In the genomic region with DNA sequence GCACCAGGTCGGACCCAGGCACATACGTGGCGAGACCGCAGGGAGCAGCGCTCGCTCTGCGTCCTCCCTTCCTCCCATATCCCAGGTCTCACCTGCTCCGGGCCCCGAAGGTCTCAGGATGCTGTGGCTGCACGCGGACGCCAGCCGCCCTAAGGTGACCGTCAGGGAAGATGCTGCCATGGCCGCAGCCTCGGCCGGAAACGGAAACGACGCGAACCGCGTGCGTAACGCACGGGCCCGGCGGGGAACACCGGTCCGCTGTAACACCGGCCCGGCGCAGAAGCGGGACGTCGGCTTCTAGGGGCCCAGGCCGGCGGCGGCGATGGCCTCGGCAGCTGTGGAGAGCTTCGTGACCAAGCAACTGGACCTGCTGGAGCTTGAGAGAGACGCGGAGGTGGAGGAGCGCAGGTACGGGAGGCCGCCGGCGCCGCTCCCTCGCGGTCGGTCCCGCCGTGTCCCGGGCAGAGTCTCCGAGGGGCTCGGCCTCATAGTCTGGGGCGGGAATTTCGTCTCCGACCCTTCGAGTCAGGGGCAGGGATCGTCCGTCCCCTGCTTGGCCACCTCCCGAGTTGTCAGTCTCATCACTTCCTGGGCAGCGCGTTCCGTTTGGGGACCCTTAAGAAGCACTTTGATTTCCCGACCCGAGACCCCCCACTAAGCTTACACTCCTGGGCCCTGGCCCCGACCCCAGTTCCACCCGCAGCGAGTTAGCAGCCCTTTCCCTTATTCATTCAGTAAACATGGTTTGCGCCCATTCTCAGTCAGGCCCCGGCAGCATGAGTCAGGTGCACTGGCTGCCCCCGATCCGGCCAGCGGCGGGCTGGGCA, we compare ENCODE assay signal across 1 cellular context.
TF ChIP-seq lines count a peak whose summit lies in the region.

A gene (plus strand): TSS at position 261 of the 827 bp plus-strand sequence. CDS start 62 bp downstream, at position 323.
A gene (minus strand): TSS at position 202 of the 827 bp plus-strand sequence. CDS start 22 bp downstream, at position 180.

TF ChIP-seq in SK-N-SH, 30 proteins besides CTCF, POLR2A, EP300 and RAD21 (continued from another document):
- TF ChIP-seq, protein P1, sequence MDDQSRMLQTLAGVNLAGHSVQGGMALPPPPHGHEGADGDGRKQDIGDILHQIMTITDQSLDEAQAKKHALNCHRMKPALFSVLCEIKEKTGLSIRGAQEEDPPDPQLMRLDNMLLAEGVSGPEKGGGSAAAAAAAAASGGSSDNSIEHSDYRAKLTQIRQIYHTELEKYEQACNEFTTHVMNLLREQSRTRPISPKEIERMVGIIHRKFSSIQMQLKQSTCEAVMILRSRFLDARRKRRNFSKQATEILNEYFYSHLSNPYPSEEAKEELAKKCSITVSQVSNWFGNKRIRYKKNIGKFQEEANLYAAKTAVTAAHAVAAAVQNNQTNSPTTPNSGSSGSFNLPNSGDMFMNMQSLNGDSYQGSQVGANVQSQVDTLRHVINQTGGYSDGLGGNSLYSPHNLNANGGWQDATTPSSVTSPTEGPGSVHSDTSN (IDR thresholded peaks at IDR 0.05) = no peak
- TF ChIP-seq JUND (IDR thresholded peaks at IDR 0.05) (no peak), MEF2A (IDR thresholded peaks at IDR 0.05; ENCODE audit: borderline replicate concordance, low read depth) (no peak), RFX5 (IDR thresholded peaks at IDR 0.05; ENCODE audit: low read length) (no peak), FOXM1 (IDR thresholded peaks at IDR 0.05; ENCODE audit: low read depth) (no peak), FOXJ3 (CRISPR knock-in tag; IDR thresholded peaks at IDR 0.05) (no peak), CHD2 (IDR thresholded peaks at IDR 0.05; ENCODE audit: low read length, partially characterized antibody) (peak; percentile 65), MXI1 (IDR thresholded peaks at IDR 0.05; ENCODE audit: low read depth, low read length) (peak; percentile 79; the same call in 1 of the 2 replicates), GATA2 (CRISPR knock-in tag; IDR thresholded peaks at IDR 0.05) (peak; percentile 8; the same call in 1 of the 2 replicates), EZH2phosphoT487 (IDR thresholded peaks at IDR 0.05; ENCODE audit: borderline replicate concordance, low read depth) (no peak), ELF1 (IDR thresholded peaks at IDR 0.05) (no peak), NRF1 (IDR thresholded peaks at IDR 0.05; ENCODE audit: low read depth, low read length) (no peak), RCOR1 (IDR thresholded peaks at IDR 0.05; ENCODE audit: low read length) (peak; percentile 24; the same call in 1 of the 2 replicates), TAF1 (IDR thresholded peaks at IDR 0.05; ENCODE audit: borderline replicate concordance, low read depth, low read length) (peak; percentile 98), GABPA (IDR thresholded peaks at IDR 0.05; ENCODE audit: low read depth) (peak; percentile 100), NFIC (IDR thresholded peaks at IDR 0.05; ENCODE audit: borderline replicate concordance) (no peak)
- TF ChIP-seq, protein P2, sequence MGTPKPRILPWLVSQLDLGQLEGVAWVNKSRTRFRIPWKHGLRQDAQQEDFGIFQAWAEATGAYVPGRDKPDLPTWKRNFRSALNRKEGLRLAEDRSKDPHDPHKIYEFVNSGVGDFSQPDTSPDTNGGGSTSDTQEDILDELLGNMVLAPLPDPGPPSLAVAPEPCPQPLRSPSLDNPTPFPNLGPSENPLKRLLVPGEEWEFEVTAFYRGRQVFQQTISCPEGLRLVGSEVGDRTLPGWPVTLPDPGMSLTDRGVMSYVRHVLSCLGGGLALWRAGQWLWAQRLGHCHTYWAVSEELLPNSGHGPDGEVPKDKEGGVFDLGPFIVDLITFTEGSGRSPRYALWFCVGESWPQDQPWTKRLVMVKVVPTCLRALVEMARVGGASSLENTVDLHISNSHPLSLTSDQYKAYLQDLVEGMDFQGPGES (IDR thresholded peaks at IDR 0.05; ENCODE audit: low read depth, low read length) = no peak
- TF ChIP-seq, protein P3, sequence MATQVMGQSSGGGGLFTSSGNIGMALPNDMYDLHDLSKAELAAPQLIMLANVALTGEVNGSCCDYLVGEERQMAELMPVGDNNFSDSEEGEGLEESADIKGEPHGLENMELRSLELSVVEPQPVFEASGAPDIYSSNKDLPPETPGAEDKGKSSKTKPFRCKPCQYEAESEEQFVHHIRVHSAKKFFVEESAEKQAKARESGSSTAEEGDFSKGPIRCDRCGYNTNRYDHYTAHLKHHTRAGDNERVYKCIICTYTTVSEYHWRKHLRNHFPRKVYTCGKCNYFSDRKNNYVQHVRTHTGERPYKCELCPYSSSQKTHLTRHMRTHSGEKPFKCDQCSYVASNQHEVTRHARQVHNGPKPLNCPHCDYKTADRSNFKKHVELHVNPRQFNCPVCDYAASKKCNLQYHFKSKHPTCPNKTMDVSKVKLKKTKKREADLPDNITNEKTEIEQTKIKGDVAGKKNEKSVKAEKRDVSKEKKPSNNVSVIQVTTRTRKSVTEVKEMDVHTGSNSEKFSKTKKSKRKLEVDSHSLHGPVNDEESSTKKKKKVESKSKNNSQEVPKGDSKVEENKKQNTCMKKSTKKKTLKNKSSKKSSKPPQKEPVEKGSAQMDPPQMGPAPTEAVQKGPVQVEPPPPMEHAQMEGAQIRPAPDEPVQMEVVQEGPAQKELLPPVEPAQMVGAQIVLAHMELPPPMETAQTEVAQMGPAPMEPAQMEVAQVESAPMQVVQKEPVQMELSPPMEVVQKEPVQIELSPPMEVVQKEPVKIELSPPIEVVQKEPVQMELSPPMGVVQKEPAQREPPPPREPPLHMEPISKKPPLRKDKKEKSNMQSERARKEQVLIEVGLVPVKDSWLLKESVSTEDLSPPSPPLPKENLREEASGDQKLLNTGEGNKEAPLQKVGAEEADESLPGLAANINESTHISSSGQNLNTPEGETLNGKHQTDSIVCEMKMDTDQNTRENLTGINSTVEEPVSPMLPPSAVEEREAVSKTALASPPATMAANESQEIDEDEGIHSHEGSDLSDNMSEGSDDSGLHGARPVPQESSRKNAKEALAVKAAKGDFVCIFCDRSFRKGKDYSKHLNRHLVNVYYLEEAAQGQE (IDR thresholded peaks at IDR 0.05; ENCODE audit: low read depth, low read length) = 0 out of 2 replicates have a peak, but pooled peaks have one; percentile 25
- TF ChIP-seq, protein P4, sequence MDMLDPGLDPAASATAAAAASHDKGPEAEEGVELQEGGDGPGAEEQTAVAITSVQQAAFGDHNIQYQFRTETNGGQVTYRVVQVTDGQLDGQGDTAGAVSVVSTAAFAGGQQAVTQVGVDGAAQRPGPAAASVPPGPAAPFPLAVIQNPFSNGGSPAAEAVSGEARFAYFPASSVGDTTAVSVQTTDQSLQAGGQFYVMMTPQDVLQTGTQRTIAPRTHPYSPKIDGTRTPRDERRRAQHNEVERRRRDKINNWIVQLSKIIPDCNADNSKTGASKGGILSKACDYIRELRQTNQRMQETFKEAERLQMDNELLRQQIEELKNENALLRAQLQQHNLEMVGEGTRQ (IDR thresholded peaks at IDR 0.05; ENCODE audit: borderline replicate concordance, low read depth, low read length) = no peak
- TF ChIP-seq, protein P5, sequence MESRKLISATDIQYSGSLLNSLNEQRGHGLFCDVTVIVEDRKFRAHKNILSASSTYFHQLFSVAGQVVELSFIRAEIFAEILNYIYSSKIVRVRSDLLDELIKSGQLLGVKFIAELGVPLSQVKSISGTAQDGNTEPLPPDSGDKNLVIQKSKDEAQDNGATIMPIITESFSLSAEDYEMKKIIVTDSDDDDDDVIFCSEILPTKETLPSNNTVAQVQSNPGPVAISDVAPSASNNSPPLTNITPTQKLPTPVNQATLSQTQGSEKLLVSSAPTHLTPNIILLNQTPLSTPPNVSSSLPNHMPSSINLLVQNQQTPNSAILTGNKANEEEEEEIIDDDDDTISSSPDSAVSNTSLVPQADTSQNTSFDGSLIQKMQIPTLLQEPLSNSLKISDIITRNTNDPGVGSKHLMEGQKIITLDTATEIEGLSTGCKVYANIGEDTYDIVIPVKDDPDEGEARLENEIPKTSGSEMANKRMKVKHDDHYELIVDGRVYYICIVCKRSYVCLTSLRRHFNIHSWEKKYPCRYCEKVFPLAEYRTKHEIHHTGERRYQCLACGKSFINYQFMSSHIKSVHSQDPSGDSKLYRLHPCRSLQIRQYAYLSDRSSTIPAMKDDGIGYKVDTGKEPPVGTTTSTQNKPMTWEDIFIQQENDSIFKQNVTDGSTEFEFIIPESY (IDR thresholded peaks at IDR 0.05; ENCODE audit: borderline replicate concordance, low read depth) = no peak
- TF ChIP-seq, protein P6, sequence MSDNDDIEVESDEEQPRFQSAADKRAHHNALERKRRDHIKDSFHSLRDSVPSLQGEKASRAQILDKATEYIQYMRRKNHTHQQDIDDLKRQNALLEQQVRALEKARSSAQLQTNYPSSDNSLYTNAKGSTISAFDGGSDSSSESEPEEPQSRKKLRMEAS (IDR thresholded peaks at IDR 0.05; ENCODE audit: low read depth) = peak; percentile 93
